Comparison of ENCODE assay signal across 8 cellular contexts in the genomic region with DNA sequence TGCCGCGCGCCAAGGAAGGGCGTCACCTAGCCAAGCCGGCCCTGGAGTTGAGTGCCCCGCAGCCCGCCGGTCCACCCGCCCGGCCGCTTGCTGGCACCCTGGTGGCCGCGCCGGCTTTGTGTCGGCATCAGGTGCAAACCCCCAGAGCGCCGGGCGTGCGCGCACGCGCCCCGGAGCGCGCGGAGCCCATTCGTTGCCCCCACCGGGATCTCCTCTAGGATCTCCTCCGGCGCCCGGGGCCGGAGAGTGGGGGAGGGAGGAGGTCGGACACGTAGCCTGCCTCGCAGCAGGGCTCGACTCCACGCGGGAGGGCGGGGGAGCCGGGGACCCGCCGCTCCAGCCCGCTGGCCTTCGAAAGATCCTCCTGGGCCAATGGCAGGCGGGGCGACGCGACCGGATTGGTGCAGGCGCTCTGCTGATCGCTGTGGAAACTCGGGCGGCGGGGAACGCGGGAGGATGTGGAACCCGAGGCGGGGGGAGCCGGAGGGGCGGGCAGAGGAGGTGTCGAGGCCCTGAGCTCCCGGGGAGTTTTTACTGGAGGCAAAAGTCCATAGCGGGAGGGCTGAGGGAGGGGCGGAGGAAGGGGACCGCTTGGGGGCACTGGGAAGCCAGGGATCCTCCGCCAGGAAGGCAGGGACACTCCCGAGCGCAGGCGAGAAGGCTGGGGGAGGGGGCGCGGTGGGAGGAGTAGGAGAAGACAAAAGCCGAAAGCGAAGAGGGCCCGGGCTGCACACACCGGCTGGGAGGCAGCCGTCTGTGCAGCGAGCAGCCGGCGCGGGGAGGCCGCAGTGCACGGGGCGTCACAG. TPM values are rescaled to one million over a fixed set of nuclear protein-coding genes. Genes with fewer than 3 reads are reported as not detected.
A peak's percentile ranks its signal among the peaks of the same experiment; 100 is the strongest.
DNase-seq lines count a peak whose midpoint lies in the region; ATAC-seq and TF ChIP-seq lines count a peak whose summit lies in the region.

A gene (plus strand): TSS at position 728 of the 806 bp plus-strand sequence. CDS start 91 bp downstream, outside the sequence.

- no peaks in the 10 kb centered on the region for H3K9me3 Mint-ChIP-seq in Calu3 (ENCODE audit: low read depth, unreplicated experiment)
- no peaks in the 10 kb centered on the region for H3K9me3 Mint-ChIP-seq in activated T-helper 17 cell treated with anti-CD3 and anti-CD28 coated beads, Interleukin-2, amount 50 U/mL, for 72 hours
- H3K9me3 Mint-ChIP-seq in naive thymus-derived CD4-positive, alpha-beta T cell: peaks cover 0 to 3% (median 0%) of the 10 kb centered on the region in 11 donors
- no peaks in the 10 kb centered on the region for H3K9me3 Mint-ChIP-seq in stimulated activated naive CD8-positive, alpha-beta T cell treated with anti-CD3 and anti-CD28 coated beads, Interleukin-15, Interleukin-2, amounts not matched to agents 100 ng/mL and 50 ng/mL, for 24 hours

- peak within 1 kb of the TSS; percentile 64 for H3K4me3 ChIP-seq in naive thymus-derived CD4-positive, alpha-beta T cell (ENCODE audit: low read length)

- H3K36me3 ChIP-seq in naive thymus-derived CD4-positive, alpha-beta T cell (ENCODE audit: control insufficient read depth in 2 of 3, insufficient read depth in 3 of 3, low read length in 3 of 3): no peaks in the 10 kb centered on the region

- POLR2A ChIA-PET in naive thymus-derived CD4-positive, alpha-beta T cell (lab: Charles Lee): no interaction called here

- intact Hi-C loops in Calu3 (cut with micrococcal nuclease; ENCODE audit: unreplicated experiment): no loop called here
- intact Hi-C loops in naive thymus-derived CD4-positive, alpha-beta T cell (cut with micrococcal nuclease): loop anchor here (1.0 to 5.0 kb wide), 4 partner anchors 10 to 65 kb away; a partner anchor contains a TSS

- peak within 1 kb of the TSS; percentile 43 for H3K27ac ChIP-seq in naive thymus-derived CD4-positive, alpha-beta T cell (ENCODE audit: low read depth, low read length)

- peak; percentile 50 for DNase-seq in Calu3
- peak; percentile 98 for DNase-seq in HuH-7.5 (ENCODE audit: low spot score)
- peak; percentile 46 for DNase-seq in OCI-M2 (lab: John Stamatoyannopoulos, UW; ENCODE audit: unreplicated experiment)
- DNase-seq in fibroblast of peridontal ligament (ENCODE audit: extremely low read depth): peak; percentile 91
- DNase-seq in naive thymus-derived CD4-positive, alpha-beta T cell: peak; percentile 44 to 94 (median 65)

- ATAC-seq in GM21447 (IDR thresholded peaks at IDR 0.05; ENCODE audit: unreplicated experiment): peak; percentile 70
- peak; percentile 91 for ATAC-seq in activated T-helper 17 cell treated with anti-CD3 and anti-CD28 coated beads, Interleukin-2, amount 50 U/mL, for 72 hours (replicated peaks)
- peak; percentile 92 for ATAC-seq in naive thymus-derived CD4-positive, alpha-beta T cell

- H3K4me1 ChIP-seq in naive thymus-derived CD4-positive, alpha-beta T cell (ENCODE audit: control insufficient read depth in 2 of 2, insufficient read depth in 2 of 2, low read length in 2 of 2): peaks cover 5 to 11% of the 10 kb centered on the region in 2 donors

- no peak for TF ChIP-seq CTCF in Calu3 (IDR thresholded peaks at IDR 0.05; ENCODE audit: unreplicated experiment)

- H3K27me3 Mint-ChIP-seq in Calu3 (ENCODE audit: unreplicated experiment): peaks cover 68% of the 10 kb centered on the region
- H3K27me3 Mint-ChIP-seq in activated T-helper 17 cell treated with anti-CD3 and anti-CD28 coated beads, Interleukin-2, amount 50 U/mL, for 72 hours: no peaks in the 10 kb centered on the region
- H3K27me3 Mint-ChIP-seq in naive thymus-derived CD4-positive, alpha-beta T cell: peaks cover 0 to 38% (median 24%) of the 10 kb centered on the region in 5 donors
- peaks cover 43% of the 10 kb centered on the region for H3K27me3 Mint-ChIP-seq in stimulated activated naive CD8-positive, alpha-beta T cell treated with anti-CD3 and anti-CD28 coated beads, Interleukin-15, Interleukin-2, amounts not matched to agents 100 ng/mL and 50 ng/mL, for 24 hours

- H3K36me3 Mint-ChIP-seq in Calu3 (ENCODE audit: insufficient read depth, unreplicated experiment): peaks cover 11% of the 10 kb centered on the region
- H3K36me3 Mint-ChIP-seq in activated T-helper 17 cell treated with anti-CD3 and anti-CD28 coated beads, Interleukin-2, amount 50 U/mL, for 72 hours (ENCODE audit: low read depth): no peaks in the 10 kb centered on the region
- H3K36me3 Mint-ChIP-seq in naive thymus-derived CD4-positive, alpha-beta T cell: peaks cover 0 to 17% (median 3%) of the 10 kb centered on the region in 5 donors
- H3K36me3 Mint-ChIP-seq in stimulated activated naive CD8-positive, alpha-beta T cell treated with anti-CD3 and anti-CD28 coated beads, Interleukin-15, Interleukin-2, amounts not matched to agents 100 ng/mL and 50 ng/mL, for 24 hours (ENCODE audit: low read depth): no peaks in the 10 kb centered on the region

- no peak within 1 kb of the TSS for H3K27ac Mint-ChIP-seq in Calu3 (ENCODE audit: unreplicated experiment)
- peak within 1 kb of the TSS; percentile 43 for H3K27ac Mint-ChIP-seq in activated T-helper 17 cell treated with anti-CD3 and anti-CD28 coated beads, Interleukin-2, amount 50 U/mL, for 72 hours
- peak within 1 kb of the TSS in 4 of 9 donors; percentile 14 to 93 (median 80) for H3K27ac Mint-ChIP-seq in naive thymus-derived CD4-positive, alpha-beta T cell
- peak within 1 kb of the TSS; percentile 71 for H3K27ac Mint-ChIP-seq in stimulated activated naive CD8-positive, alpha-beta T cell treated with anti-CD3 and anti-CD28 coated beads, Interleukin-15, Interleukin-2, amounts not matched to agents 100 ng/mL and 50 ng/mL, for 24 hours

- no peaks in the 10 kb centered on the region for H3K27me3 ChIP-seq in naive thymus-derived CD4-positive, alpha-beta T cell (ENCODE audit: control insufficient read depth in 2 of 2, insufficient read depth in 2 of 2, low read length in 2 of 2)

- H3K4me3 Mint-ChIP-seq in Calu3 (ENCODE audit: low read depth, unreplicated experiment): peak within 1 kb of the TSS; percentile 71
- peak within 1 kb of the TSS; percentile 77 for H3K4me3 Mint-ChIP-seq in activated T-helper 17 cell treated with anti-CD3 and anti-CD28 coated beads, Interleukin-2, amount 50 U/mL, for 72 hours
- peak within 1 kb of the TSS; percentile 77 to 91 (median 84) for H3K4me3 Mint-ChIP-seq in naive thymus-derived CD4-positive, alpha-beta T cell
- peak within 1 kb of the TSS; percentile 85 for H3K4me3 Mint-ChIP-seq in stimulated activated naive CD8-positive, alpha-beta T cell treated with anti-CD3 and anti-CD28 coated beads, Interleukin-15, Interleukin-2, amounts not matched to agents 100 ng/mL and 50 ng/mL, for 24 hours

- BruUV-seq in Calu3 (replicated peaks; lab: Mats Ljungman, UMichigan): no TSS peak

- H3K9me3 ChIP-seq in naive thymus-derived CD4-positive, alpha-beta T cell (ENCODE audit: control insufficient read depth in 2 of 3, low read length in 3 of 3): no peaks in the 10 kb centered on the region

- H3K4me1 Mint-ChIP-seq in Calu3 (ENCODE audit: low read depth, unreplicated experiment): no peaks in the 10 kb centered on the region
- H3K4me1 Mint-ChIP-seq in activated T-helper 17 cell treated with anti-CD3 and anti-CD28 coated beads, Interleukin-2, amount 50 U/mL, for 72 hours: peaks cover 8% of the 10 kb centered on the region
- H3K4me1 Mint-ChIP-seq in naive thymus-derived CD4-positive, alpha-beta T cell: peaks cover 10 to 51% (median 21%) of the 10 kb centered on the region in 7 donors
- peaks cover 24% of the 10 kb centered on the region for H3K4me1 Mint-ChIP-seq in stimulated activated naive CD8-positive, alpha-beta T cell treated with anti-CD3 and anti-CD28 coated beads, Interleukin-15, Interleukin-2, amounts not matched to agents 100 ng/mL and 50 ng/mL, for 24 hours (ENCODE audit: low read depth)

- CTCF ChIA-PET in Calu3 (lab: Charles Lee): no interaction called here
- CTCF ChIA-PET in naive thymus-derived CD4-positive, alpha-beta T cell (lab: Charles Lee): interaction anchor here (0.6 to 1.3 kb wide), 2 partner anchors 10 to 510 kb away, joined by 3 read pairs; no protein-coding TSS in a partner anchor

RNA-seq across cellular contexts. Expression of the gene that starts here (rescaled TPM):
- 8.5 and 19.2 TPM in 2 replicates for total RNA-seq in Calu3 (2022)
- total RNA-seq in activated T-helper 17 cell treated with anti-CD3 and anti-CD28 coated beads, Interleukin-2, amount 50 U/mL, for 72 hours: 10 to 100 TPM in 1 of 2 donors, 1 to 10 TPM in 1; 9.4 to 58.3 TPM
- 100 to 1,000 TPM in 1 of 5 experiments, 10 to 100 TPM in 1, 1 to 10 TPM in 1, under 1 TPM in 2; 0.19 to 192 (median 2.1) TPM for total RNA-seq in naive thymus-derived CD4-positive, alpha-beta T cell
- polyA plus RNA-seq in naive thymus-derived CD4-positive, alpha-beta T cell: 10 to 100 TPM in 1 of 2 donors, under 1 TPM in 1; 0.32 to 14.2 TPM

Comparison
In these comparisons a context has a peak if more than half of its experiments do, and no peak if none do; other contexts are left out.
1. Peak in every context shown above with its lines: DNase-seq, ATAC-seq, H3K4me3 ChIP-seq and H3K27ac ChIP-seq.
2. DNase-seq: peak in every context shown above with its lines; median percentile 98 in HuH-7.5; 91 in fibroblast of peridontal ligament; 65 in naive thymus-derived CD4-positive, alpha-beta T cell; 50 in Calu3; 46 in OCI-M2.